1 cellular context compared by ENCODE assay signal in the genomic region with DNA sequence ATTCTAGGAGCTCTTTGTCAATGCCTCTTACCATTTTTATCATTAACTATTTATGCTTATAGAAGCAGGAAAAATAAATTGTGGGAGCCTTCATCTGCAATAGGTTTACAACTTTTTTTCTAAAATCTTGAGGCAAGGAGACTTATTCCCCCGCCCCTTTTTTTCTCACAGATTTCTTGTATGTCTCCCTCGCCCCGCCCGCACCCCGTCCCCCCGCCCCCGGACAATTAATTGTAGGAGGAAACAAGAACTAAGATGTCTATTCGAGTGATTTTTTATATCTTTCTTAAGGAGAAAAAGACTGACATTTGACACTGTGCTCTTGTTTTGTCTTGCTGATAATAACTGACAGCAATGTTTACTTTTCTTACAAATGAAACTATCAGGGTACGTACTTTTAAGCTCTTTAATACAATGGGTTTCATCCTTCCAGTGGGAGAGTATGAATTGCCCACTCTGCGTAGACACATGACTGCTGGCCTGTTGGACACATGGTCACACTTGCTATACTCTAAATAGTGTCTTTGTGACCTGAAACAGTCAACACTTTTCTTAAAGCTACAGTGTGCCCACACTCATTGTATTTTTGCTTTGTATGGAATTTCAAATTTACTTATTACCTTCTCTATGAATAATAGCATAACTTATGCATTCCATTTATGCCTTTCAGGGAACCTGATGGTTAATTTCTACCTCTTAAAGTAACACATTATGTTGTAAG.
TF ChIP-seq lines count a peak whose summit lies in the region.

No MANE protein-coding gene starts in this region.

TF ChIP-seq in HCT116, 20 proteins besides CTCF, POLR2A, EP300 and RAD21 (continued from another document):
- TF ChIP-seq, protein P1, sequence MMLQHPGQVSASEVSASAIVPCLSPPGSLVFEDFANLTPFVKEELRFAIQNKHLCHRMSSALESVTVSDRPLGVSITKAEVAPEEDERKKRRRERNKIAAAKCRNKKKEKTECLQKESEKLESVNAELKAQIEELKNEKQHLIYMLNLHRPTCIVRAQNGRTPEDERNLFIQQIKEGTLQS (IDR thresholded peaks at IDR 0.05) = no peak
